8 cellular contexts compared by ENCODE assay signal in genomic region chr5:145946112-145946861, GRCh38. TPM values are rescaled to one million over a fixed set of nuclear protein-coding genes. Genes with fewer than 3 reads are reported as not detected.
DNase-seq lines count a peak whose midpoint lies in the region; ATAC-seq and TF ChIP-seq lines count a peak whose summit lies in the region.

No MANE protein-coding gene starts in this region.

- H3K27me3 ChIP-seq in BJ (ENCODE audit: control insufficient read depth, insufficient read depth, low read length) (peaks cover 12% of the 10 kb centered on the region), kidney epithelial cell (ENCODE audit: control insufficient read depth, insufficient read depth, low read length) (no peaks in the 10 kb centered on the region)

- ATAC-seq in GM19463 (IDR thresholded peaks at IDR 0.05; ENCODE audit: unreplicated experiment) (peak; percentile 92), HG03442 (IDR thresholded peaks at IDR 0.05; ENCODE audit: unreplicated experiment) (peak; percentile 98)
- peak; percentile 90 for ATAC-seq in activated CD8-positive, alpha-beta T cell treated with anti-CD3 and anti-CD28 coated beads, Interleukin-2, amount 10 ng/mL, durations not matched to agents 7 days and 5 days

- no peak overlapping the region for H3K27ac Mint-ChIP-seq in activated CD8-positive, alpha-beta T cell treated with anti-CD3 and anti-CD28 coated beads, Interleukin-2, amount 10 ng/mL, durations not matched to agents 7 days and 5 days

- no peaks in the 10 kb centered on the region for H3K36me3 Mint-ChIP-seq in activated CD8-positive, alpha-beta T cell treated with anti-CD3 and anti-CD28 coated beads, Interleukin-2, amount 10 ng/mL, durations not matched to agents 7 days and 5 days (ENCODE audit: low read depth)

- no peak overlapping the region for H3K4me3 ChIP-seq in BJ (ENCODE audit: low read depth, low read length)
- H3K4me3 ChIP-seq in kidney epithelial cell (ENCODE audit: low read depth, low read length), result no peak overlapping the region

- no peaks in the 10 kb centered on the region for H3K9me3 Mint-ChIP-seq in activated CD8-positive, alpha-beta T cell treated with anti-CD3 and anti-CD28 coated beads, Interleukin-2, amount 10 ng/mL, durations not matched to agents 7 days and 5 days (ENCODE audit: insufficient read depth)

- H3K4me3 Mint-ChIP-seq in activated CD8-positive, alpha-beta T cell treated with anti-CD3 and anti-CD28 coated beads, Interleukin-2, amount 10 ng/mL, durations not matched to agents 7 days and 5 days, result no peak overlapping the region

- POLR2A ChIA-PET in BJ (lab: Charles Lee), result no interaction called here
- POLR2A ChIA-PET in activated CD8-positive, alpha-beta T cell treated with anti-CD3 and anti-CD28 coated beads, Interleukin-2, amount 10 ng/mL, durations not matched to agents 7 days and 5 days (lab: Charles Lee), result no interaction called here

- H3K36me3 ChIP-seq in BJ (ENCODE audit: control insufficient read depth, insufficient read depth, low read length), result no peaks in the 10 kb centered on the region
- no peaks in the 10 kb centered on the region for H3K36me3 ChIP-seq in kidney epithelial cell (ENCODE audit: control insufficient read depth, insufficient read depth, low read length)

- H3K27me3 Mint-ChIP-seq in activated CD8-positive, alpha-beta T cell treated with anti-CD3 and anti-CD28 coated beads, Interleukin-2, amount 10 ng/mL, durations not matched to agents 7 days and 5 days (ENCODE audit: low read depth), result peaks cover 26% of the 10 kb centered on the region

- CTCF ChIA-PET in BJ (lab: Yijun Ruan, JAX), result no interaction called here
- CTCF ChIA-PET in activated CD8-positive, alpha-beta T cell treated with anti-CD3 and anti-CD28 coated beads, Interleukin-2, amount 10 ng/mL, durations not matched to agents 7 days and 5 days (lab: Charles Lee), result interaction anchor here (0.5 to 0.8 kb wide), 3 partner anchors 104 to 1788 kb away, joined by 3 to 4 read pairs (median 3); no protein-coding TSS in a partner anchor

- H3K4me1 Mint-ChIP-seq in activated CD8-positive, alpha-beta T cell treated with anti-CD3 and anti-CD28 coated beads, Interleukin-2, amount 10 ng/mL, durations not matched to agents 7 days and 5 days (ENCODE audit: low read depth), result peaks cover 23% of the 10 kb centered on the region

- TF ChIP-seq CTCF in BJ (IDR thresholded peaks at IDR 0.05; ENCODE audit: insufficient read depth, low read depth, low read length) (no peak), kidney epithelial cell (IDR thresholded peaks at IDR 0.05; ENCODE audit: insufficient read depth, low read length, poor library complexity, severe bottlenecking) (no peak)

- peak; percentile 77 for DNase-seq in BJ (ENCODE audit: low read depth)
- DNase-seq in activated CD8-positive, alpha-beta T cell treated with anti-CD3 and anti-CD28 coated beads, Interleukin-2, amount 10 ng/mL, durations not matched to agents 7 days and 5 days, result peak; percentile 26
- DNase-seq in kidney epithelial cell (ENCODE audit: low read depth), result peak; percentile 91
- DNase-seq in occipital lobe (lab: John Stamatoyannopoulos, UW), result no peak
- no peak for DNase-seq in NCI-H2081 (lab: John Stamatoyannopoulos, UW)
- DNase-seq in HuH-7.5 (ENCODE audit: low spot score), result no peak

RNA-seq across cellular contexts. Expression of gene SH3RF2, which starts 9.9 kb away (rescaled TPM):
- 0.33 and 0.45 TPM in 2 replicates for polyA plus RNA-seq in BJ (2011; rRNA removed)
- polyA minus RNA-seq in BJ (2011; rRNA and poly(A)+ RNA removed), result 0.82 and 0.90 TPM in 2 replicates
- not detected for total RNA-seq in activated CD8-positive, alpha-beta T cell treated with anti-CD3 and anti-CD28 coated beads, Interleukin-2, amount 10 ng/mL, durations not matched to agents 7 days and 5 days
- 10.3 and 21.7 TPM in 2 replicates for total RNA-seq in kidney epithelial cell
- total RNA-seq in occipital lobe, result 0.31 TPM

Comparison
In these comparisons a context has a peak if more than half of its experiments do, and no peak if none do; other contexts are left out.
1. DNase-seq: peak in BJ (single experiment), activated CD8-positive, alpha-beta T cell treated with anti-CD3 and anti-CD28 coated beads, Interleukin-2, amount 10 ng/mL, durations not matched to agents 7 days and 5 days (single experiment) and kidney epithelial cell (single experiment); none in occipital lobe (single experiment), NCI-H2081 (0 of 2) and HuH-7.5 (single experiment).
2. Peak in every context shown above with its lines, with median percentiles within 50 percentile points of each other: ATAC-seq.